Comparison of ENCODE assay signal across 11 cellular contexts in the genomic region with DNA sequence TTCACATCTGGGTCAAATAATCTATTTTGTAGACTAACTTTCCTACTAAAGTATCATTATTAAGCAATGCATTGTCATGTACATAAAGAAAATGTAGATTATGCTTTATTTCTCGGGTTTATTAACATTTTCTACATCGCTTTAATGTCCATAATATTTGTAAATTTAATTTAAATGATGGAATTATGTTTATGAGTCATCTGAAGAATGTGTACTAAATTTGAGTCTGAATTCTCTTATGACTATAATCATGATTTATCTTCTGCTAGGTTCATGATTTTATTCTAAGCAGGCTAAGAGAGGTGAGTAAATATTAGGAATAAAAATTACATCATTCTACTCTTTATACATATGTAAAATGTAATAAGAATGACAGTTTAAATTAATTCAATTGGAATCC.
"Had no signal": no experiment of that assay in that cellular context is flagged by ENCODE, and none has a peak within 500 bp of the region (broad histone marks: within the 10 kb centered on the region; RNA-seq: fewer than 3 reads in every experiment).

No MANE protein-coding gene starts in this region.

- DNase-seq: GM23248, GOT3, H7, H9, HCEC 1CT, HFFc6 had no signal

- H3K36me3 ChIP-seq: HAP-1 had no signal

- H3K4me1 ChIP-seq: HAP-1 had no signal

- FAIRE-seq: H1, H54 had no signal

- H3K27ac ChIP-seq: GM23248 had no signal

- H2AFZ ChIP-seq: GM23248, GM23338 had no signal

- H3K4me2 ChIP-seq: GM23338 had no signal

- ATAC-seq: GM23338, HCT116 had no signal

- H3K9ac ChIP-seq: GM23248 had no signal

- H3K9me3 ChIP-seq: HAP-1 had no signal

- H3K4me3 ChIP-seq: GM23248, GM23338, HAP-1 had no signal
